17 cellular contexts compared by ENCODE assay signal in genomic region chr7:83956104-83956503, GRCh38.
A peak's percentile ranks its signal among the peaks of the same experiment; 100 is the strongest.
DNase-seq lines count a peak whose midpoint lies in the region; TF ChIP-seq lines count a peak whose summit lies in the region.
"Had no signal": no experiment of that assay in that cellular context is flagged by ENCODE, and none has a peak within 500 bp of the region (broad histone marks: within the 10 kb centered on the region; RNA-seq: fewer than 3 reads in every experiment).

No MANE protein-coding gene starts in this region.

- H3K27ac Mint-ChIP-seq in MCF 10A (ENCODE audit: low read depth, unreplicated experiment), result peak overlapping the region; percentile 22
- H3K27ac Mint-ChIP-seq: CD8-positive, alpha-beta memory T cell had no signal

- H3K4me1 Mint-ChIP-seq in MCF 10A (ENCODE audit: insufficient read depth, unreplicated experiment), result peaks cover 5% of the 10 kb centered on the region
- H3K4me1 Mint-ChIP-seq: CD8-positive, alpha-beta memory T cell had no signal

- H3K9me3 ChIP-seq in breast epithelium (no peaks in the 10 kb centered on the region), PC-9 (ENCODE audit: insufficient read depth, low read depth) (no peaks in the 10 kb centered on the region)
- H3K9me3 ChIP-seq: BLaER1, SJSA1 had no signal

- no peaks in the 10 kb centered on the region for H3K36me3 Mint-ChIP-seq in MCF 10A (ENCODE audit: insufficient read depth, unreplicated experiment)
- H3K36me3 Mint-ChIP-seq: CD8-positive, alpha-beta memory T cell had no signal

- intact Hi-C loops in MCF 10A (cut with micrococcal nuclease), result no loop called here
- intact Hi-C loops in breast epithelium (cut with DNase I; ENCODE audit: low total_unique reads), result no loop called here
- intact Hi-C loops in PC-9 (cut with micrococcal nuclease; ENCODE audit: unreplicated experiment), result no loop called here

- H3K9me3 Mint-ChIP-seq in MCF 10A (ENCODE audit: unreplicated experiment), result no peaks in the 10 kb centered on the region

- no peak overlapping the region for H3K4me3 Mint-ChIP-seq in MCF 10A (ENCODE audit: unreplicated experiment)
- H3K4me3 Mint-ChIP-seq: CD8-positive, alpha-beta memory T cell had no signal

- TF ChIP-seq POLR2A in breast epithelium (IDR thresholded peaks at IDR 0.05), result no peak

- H2AFZ ChIP-seq in PC-9, result peak overlapping the region; percentile 74; the same call in 1 of the 2 replicates

- H3K36me3 ChIP-seq in breast epithelium (no peaks in the 10 kb centered on the region), PC-9 (ENCODE audit: low read depth) (no peaks in the 10 kb centered on the region)
- H3K36me3 ChIP-seq: BLaER1, SJSA1 had no signal

- H3K79me2 ChIP-seq in PC-9 (ENCODE audit: low read depth), result no peaks in the 10 kb centered on the region

- H3K27me3 Mint-ChIP-seq in MCF 10A (ENCODE audit: insufficient read depth, unreplicated experiment), result no peaks in the 10 kb centered on the region
- H3K27me3 Mint-ChIP-seq: CD8-positive, alpha-beta memory T cell had no signal

- no peak overlapping the region for H3K4me2 ChIP-seq in PC-9
- H3K4me2 ChIP-seq: BLaER1 had no signal

- no peaks in the 10 kb centered on the region for H3F3A ChIP-seq in PC-9 (ENCODE audit: insufficient read depth, low read depth)

- H3K4me1 ChIP-seq in breast epithelium (no peaks in the 10 kb centered on the region), PC-9 (replicated peaks; ENCODE audit: insufficient read depth) (no peaks in the 10 kb centered on the region)
- H3K4me1 ChIP-seq: BLaER1, SJSA1 had no signal

- DNase-seq in MCF 10A (ENCODE audit: unreplicated experiment) (no peak), breast epithelium (ENCODE audit: low spot score in 2 of 2) (no peak), PC-9 (no peak), iris pigment epithelial cell (ENCODE audit: low read depth) (peak; percentile 14), NCI-H774 (lab: John Stamatoyannopoulos, UW) (no peak), SHP77 (lab: John Stamatoyannopoulos, UW) (no peak), RWPE1 (ENCODE audit: low spot score) (no peak), superior temporal gyrus (ENCODE audit: extremely low spot score) (no peak)
- DNase-seq: CD8-positive, alpha-beta memory T cell; GDM1; NCI-H1092; NCI-H2081 treated with DMSO at 0.1 percent for 48 hours; NCI-H510A; NCI-H82; RPMI8226 had no signal

- BruUV-seq in MCF 10A (replicated peaks; lab: Mats Ljungman, UMichigan), result no TSS peak
- no TSS peak for BruUV-seq in PC-9 (replicated peaks; lab: Mats Ljungman, UMichigan)

- CTCF ChIA-PET in MCF 10A (lab: Yijun Ruan, JAX), result interaction anchor here (1.5 to 4.0 kb wide), 4 partner anchors 8 to 1067 kb away, joined by 4 to 37 read pairs (median 11); no protein-coding TSS in a partner anchor
- CTCF ChIA-PET in PC-9 (lab: Charles Lee), result no interaction called here
- CTCF ChIA-PET in RWPE1 (lab: Yijun Ruan, JAX), result interaction anchor here (0.7 kb wide), 1 partner anchor 1044 kb away, joined by 3 read pairs; no protein-coding TSS in a partner anchor

- POLR2A ChIA-PET in MCF 10A (lab: Yijun Ruan, JAX), result no interaction called here
- POLR2A ChIA-PET in PC-9 (lab: Charles Lee; ENCODE audit: unreplicated experiment), result no interaction called here
- POLR2A ChIA-PET in RWPE1 (lab: Yijun Ruan, JAX; ENCODE audit: low non-redundant PET), result no interaction called here

- no peaks in the 10 kb centered on the region for H4K20me1 ChIP-seq in PC-9 (ENCODE audit: insufficient read depth)
- H4K20me1 ChIP-seq: BLaER1 had no signal

- H3K9me2 ChIP-seq in PC-9 (ENCODE audit: insufficient read depth), result no peaks in the 10 kb centered on the region

- H3K27ac ChIP-seq in breast epithelium (no peak overlapping the region), PC-9 (no peak overlapping the region), RWPE1 (no peak overlapping the region)
- H3K27ac ChIP-seq: BLaER1, SJSA1 had no signal

- H3K4me3 ChIP-seq in breast epithelium, result no peak overlapping the region
- H3K4me3 ChIP-seq in PC-9, result no peak overlapping the region
- H3K4me3 ChIP-seq: BLaER1, SJSA1 had no signal

- H3K27me3 ChIP-seq in breast epithelium, result no peaks in the 10 kb centered on the region
- H3K27me3 ChIP-seq in PC-9 (ENCODE audit: insufficient read depth, low read depth), result no peaks in the 10 kb centered on the region
- H3K27me3 ChIP-seq: BLaER1, SJSA1 had no signal

- no peak for TF ChIP-seq CTCF in MCF 10A (IDR thresholded peaks at IDR 0.05; ENCODE audit: unreplicated experiment)
- TF ChIP-seq CTCF in breast epithelium (IDR thresholded peaks at IDR 0.05), result no peak
- TF ChIP-seq CTCF in PC-9 (conservative IDR thresholded peaks at IDR 0.05), result no peak
- TF ChIP-seq CTCF in RWPE1 (conservative IDR thresholded peaks at IDR 0.05; ENCODE audit: low read depth), result no peak
